8 cellular contexts compared by ENCODE assay signal in the genomic region with DNA sequence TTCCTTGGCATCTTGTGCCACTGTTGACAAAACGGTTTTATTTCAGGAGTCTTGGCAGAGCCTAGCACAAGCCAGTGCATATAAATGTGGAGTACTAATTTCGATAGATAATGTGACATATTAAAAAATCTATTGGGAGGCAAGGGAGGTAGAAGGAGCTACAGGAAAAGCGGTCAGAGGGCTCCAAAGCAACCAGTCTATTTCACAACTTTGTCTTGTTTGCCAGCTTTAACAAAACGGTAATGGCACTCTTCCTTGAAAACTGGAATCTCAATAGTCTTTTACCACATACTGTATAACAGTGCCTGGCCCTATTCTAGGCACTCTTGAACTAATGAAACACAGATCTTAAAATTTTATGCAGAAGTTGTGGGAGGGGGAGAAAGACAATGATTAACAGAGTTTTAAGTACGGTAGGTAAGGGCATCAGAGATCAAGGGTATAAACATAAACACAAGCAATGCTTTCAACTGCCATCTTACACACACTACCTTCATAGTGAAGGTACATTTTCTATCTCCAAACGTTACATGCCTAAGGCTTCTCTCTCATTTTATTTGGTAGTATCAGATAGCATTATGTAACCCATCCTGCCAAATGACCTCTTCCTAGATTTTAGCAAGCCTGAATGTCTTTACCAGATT. TPM values are rescaled to one million over a fixed set of nuclear protein-coding genes. Genes with fewer than 3 reads are reported as not detected.
A peak's percentile ranks its signal among the peaks of the same experiment; 100 is the strongest.
DNase-seq lines count a peak whose midpoint lies in the region; ATAC-seq and TF ChIP-seq lines count a peak whose summit lies in the region.

No MANE protein-coding gene starts in this region.

- no peak for DNase-seq in GM12865 (ENCODE audit: low read depth)
- DNase-seq in PC-9 = no peak
- peak; percentile 9 to 26 for DNase-seq in erythroblast (lab: John Stamatoyannopoulos, UW)
- peak; percentile 24 for DNase-seq in pons (ENCODE audit: low spot score)
- no peak for DNase-seq in NCI-H128 (lab: John Stamatoyannopoulos, UW; ENCODE audit: unreplicated experiment)
- DNase-seq in NCI-H1694 (lab: John Stamatoyannopoulos, UW) = no peak
- DNase-seq in amniotic stem cell (lab: John Stamatoyannopoulos, UW) = no peak

- H3K9me2 ChIP-seq in PC-9 (ENCODE audit: insufficient read depth) = no peaks in the 10 kb centered on the region; the same call in 1 of the 2 replicates

- no peak for TF ChIP-seq CTCF in GM12865 (IDR thresholded peaks at IDR 0.05; ENCODE audit: insufficient read depth, low read depth, low read length, missing control alignments)
- no peak for TF ChIP-seq CTCF in PC-9 (conservative IDR thresholded peaks at IDR 0.05)

- peaks cover 17% of the 10 kb centered on the region for H3K4me1 ChIP-seq in PC-9 (replicated peaks; ENCODE audit: insufficient read depth)

- POLR2A ChIA-PET in PC-9 (lab: Charles Lee; ENCODE audit: unreplicated experiment) = interaction anchor here (0.6 to 0.8 kb wide), 4 partner anchors 23 to 36 kb away, joined by 3 to 10 read pairs (median 4); a partner anchor contains a TSS

- no peak for ATAC-seq in HG03521 (IDR thresholded peaks at IDR 0.05; ENCODE audit: unreplicated experiment)

- peak overlapping the region; percentile 77 for H3K4me2 ChIP-seq in PC-9

- H3K4me3 ChIP-seq in GM12865 (ENCODE audit: low read depth, low read length) (peak overlapping the region; percentile 82), PC-9 (peak overlapping the region; percentile 95)

- peaks cover 25% of the 10 kb centered on the region for H4K20me1 ChIP-seq in PC-9 (ENCODE audit: insufficient read depth)

- peaks cover 70% of the 10 kb centered on the region for H3F3A ChIP-seq in PC-9 (ENCODE audit: insufficient read depth, low read depth)

- no peaks in the 10 kb centered on the region for H3K9me3 ChIP-seq in PC-9 (ENCODE audit: insufficient read depth, low read depth)

- BruUV-seq in PC-9 (replicated peaks; lab: Mats Ljungman, UMichigan) = no TSS peak

- TF ChIP-seq POLR2A in erythroblast (IDR thresholded peaks at IDR 0.05; ENCODE audit: low read length) = no peak

- H3K27me3 ChIP-seq in PC-9 (ENCODE audit: insufficient read depth, low read depth) = no peaks in the 10 kb centered on the region

- peaks cover 33% of the 10 kb centered on the region for H3K36me3 ChIP-seq in PC-9 (ENCODE audit: low read depth)

- intact Hi-C loops in PC-9 (cut with micrococcal nuclease; ENCODE audit: unreplicated experiment) = loop anchor here (2.0 kb wide), 1 partner anchor 321 kb away; no protein-coding TSS in a partner anchor

- CTCF ChIA-PET in PC-9 (lab: Charles Lee) = no interaction called here

- H3K27ac ChIP-seq in PC-9 = peak overlapping the region; percentile 65

- no peak overlapping the region for H2AFZ ChIP-seq in PC-9

- H3K79me2 ChIP-seq in PC-9 (ENCODE audit: low read depth) = peaks cover 59% of the 10 kb centered on the region

RNA-seq across cellular contexts. Expression of a gene that starts 33.5 kb away (rescaled TPM):
- total RNA-seq in PC-9 (2021) = 73.7 and 103 TPM in 2 replicates

Comparison
In these comparisons a context has a peak if more than half of its experiments do, and no peak if none do; other contexts are left out.
1. DNase-seq: peak in erythroblast (2 of 2) and pons (single experiment); none in GM12865 (single experiment), PC-9 (0 of 2), NCI-H128 (single experiment), NCI-H1694 (single experiment) and amniotic stem cell (single experiment).